ENCODE assay signal across 16 cellular contexts in the genomic region with DNA sequence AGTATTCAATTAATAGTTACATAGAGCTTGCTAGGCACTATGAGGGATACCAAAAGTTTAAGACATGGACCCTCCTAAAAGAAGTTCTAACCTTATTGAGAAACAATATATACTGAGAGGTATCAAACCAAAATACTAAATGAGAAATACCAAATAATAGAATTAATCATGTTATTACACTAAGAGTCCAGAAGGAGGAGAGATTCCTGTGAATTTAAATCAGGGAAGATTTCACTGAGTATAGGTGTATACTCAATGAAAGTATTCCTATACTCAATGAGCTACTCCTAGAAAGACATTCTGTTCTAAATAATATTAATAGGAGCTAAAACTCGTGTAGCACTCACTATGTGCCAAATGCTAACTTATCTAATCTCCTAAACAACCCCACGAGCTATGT. TPM values are rescaled to one million over a fixed set of nuclear protein-coding genes. Genes with fewer than 3 reads are reported as not detected.
DNase-seq lines count a peak whose midpoint lies in the region; ATAC-seq and TF ChIP-seq lines count a peak whose summit lies in the region.
"Had no signal": no experiment of that assay in that cellular context is flagged by ENCODE, and none has a peak within 500 bp of the region (broad histone marks: within the 10 kb centered on the region; RNA-seq: fewer than 3 reads in every experiment).

No MANE protein-coding gene starts in this region.

- H3K27me3 Mint-ChIP-seq in endodermal cell (ENCODE audit: insufficient read depth) (no peaks in the 10 kb centered on the region), progenitor cell of endocrine pancreas (no peaks in the 10 kb centered on the region)

- peaks cover 2% of the 10 kb centered on the region for H3K36me3 Mint-ChIP-seq in endodermal cell (ENCODE audit: low read depth)
- H3K36me3 Mint-ChIP-seq in progenitor cell of endocrine pancreas (ENCODE audit: insufficient read depth) = no peaks in the 10 kb centered on the region

- WGBS in endodermal cell (ENCODE audit: insufficient coverage in 1 of 2, insufficient read length in 1 of 2), 2 experiments = 66% methylated on average over 2 of the region's 2 CpGs; no CpG with 5 or more reads in 1 of the 2 experiments
- WGBS in heart left ventricle, 4 donors = 22 to 40% (median 28%) methylated on average over 2 of the region's 2 CpGs

- H3K27ac Mint-ChIP-seq in endodermal cell = no peak overlapping the region
- H3K27ac Mint-ChIP-seq in progenitor cell of endocrine pancreas = no peak overlapping the region
- H3K27ac Mint-ChIP-seq: nephron progenitor cell had no signal

- H3K27ac ChIP-seq in OCI-LY3 (ENCODE audit: low read length) = no peak overlapping the region
- H3K27ac ChIP-seq in endodermal cell (ENCODE audit: low read depth, low read length) = no peak overlapping the region
- H3K27ac ChIP-seq in heart left ventricle = no peak overlapping the region
- H3K27ac ChIP-seq: left ventricle myocardium inferior had no signal

- TF ChIP-seq CTCF in OCI-LY3 (IDR thresholded peaks at IDR 0.05; ENCODE audit: low read depth, low read length) = no peak
- TF ChIP-seq CTCF in endodermal cell (conservative IDR thresholded peaks at IDR 0.05) = peak; percentile 42
- TF ChIP-seq CTCF in progenitor cell of endocrine pancreas (IDR thresholded peaks at IDR 0.05; ENCODE audit: unreplicated experiment) = peak; percentile 28
- peak in 4 of 12 donors; percentile 5 to 30 (median 15) for TF ChIP-seq CTCF in heart left ventricle (IDR thresholded peaks at IDR 0.05)

- no peak overlapping the region for H3K9ac ChIP-seq in OCI-LY3 (ENCODE audit: low read length)
- no peak overlapping the region for H3K9ac ChIP-seq in endodermal cell (ENCODE audit: extremely low read depth, low read length, poor library complexity, severe bottlenecking)

- no peak overlapping the region for H3K4me3 Mint-ChIP-seq in endodermal cell
- H3K4me3 Mint-ChIP-seq in progenitor cell of endocrine pancreas (ENCODE audit: low read depth) = no peak overlapping the region
- H3K4me3 Mint-ChIP-seq: nephron progenitor cell had no signal

- H3K36me3 ChIP-seq in OCI-LY3 (replicated peaks; ENCODE audit: low read depth, low read length) (no peaks in the 10 kb centered on the region), endodermal cell (ENCODE audit: control insufficient read depth, insufficient read depth, low read length) (no peaks in the 10 kb centered on the region), heart left ventricle (no peaks in the 10 kb centered on the region)
- H3K36me3 ChIP-seq: left ventricle myocardium inferior had no signal

- H2AFZ ChIP-seq in OCI-LY3 (ENCODE audit: low read depth, low read length) = peak overlapping the region; percentile 22; the same call in 1 of the 2 replicates

- H3K4me3 ChIP-seq in OCI-LY3 (ENCODE audit: low read length) (no peak overlapping the region), endodermal cell (ENCODE audit: low read length) (no peak overlapping the region), heart left ventricle (no peak overlapping the region)
- H3K4me3 ChIP-seq: GM12878, left ventricle myocardium inferior had no signal

- H3K9me3 ChIP-seq in OCI-LY3 (ENCODE audit: insufficient read depth, low read length) = no peaks in the 10 kb centered on the region
- H3K9me3 ChIP-seq in endodermal cell (ENCODE audit: control insufficient read depth, low read length) = no peaks in the 10 kb centered on the region
- no peaks in the 10 kb centered on the region for H3K9me3 ChIP-seq in heart left ventricle
- H3K9me3 ChIP-seq: left ventricle myocardium inferior had no signal

- TF ChIP-seq POLR2A in heart left ventricle (IDR thresholded peaks at IDR 0.05) = no peak

- no peak for ATAC-seq in heart left ventricle
- ATAC-seq: GM12878 had no signal

- no peaks in the 10 kb centered on the region for H3K79me2 ChIP-seq in OCI-LY3 (ENCODE audit: low read length)

- H3K4me1 Mint-ChIP-seq in endodermal cell (peaks cover 16% of the 10 kb centered on the region), progenitor cell of endocrine pancreas (ENCODE audit: low read depth) (peaks cover 21% of the 10 kb centered on the region)

- no peaks in the 10 kb centered on the region for H4K20me1 ChIP-seq in OCI-LY3 (ENCODE audit: insufficient read depth, low read length)

- H3K4me1 ChIP-seq in OCI-LY3 (ENCODE audit: low read length) = peaks cover 31% of the 10 kb centered on the region
- H3K4me1 ChIP-seq in endodermal cell (ENCODE audit: control insufficient read depth, insufficient read depth, low read length) = no peaks in the 10 kb centered on the region
- H3K4me1 ChIP-seq in heart left ventricle = no peaks in the 10 kb centered on the region
- H3K4me1 ChIP-seq: left ventricle myocardium inferior had no signal

- intact Hi-C loops in heart left ventricle (cut with DNase I) = no loop called here

- H3K4me2 ChIP-seq in OCI-LY3 (ENCODE audit: low read length) = no peak overlapping the region

- DNase-seq in EH (ENCODE audit: low read depth) (peak; percentile 6), endodermal cell (no peak), progenitor cell of endocrine pancreas (ENCODE audit: low spot score, unreplicated experiment) (no peak), heart left ventricle (no peak), NOMO-1 treated with dmso at 0.1 percent for 144 hours (lab: John Stamatoyannopoulos, UW; ENCODE audit: unreplicated experiment) (no peak), NCI-H1105 treated with DMSO at 0.1 percent for 48 hours (lab: John Stamatoyannopoulos, UW) (no peak)
- DNase-seq: activated CD8-positive, alpha-beta memory T cell treated with anti-CD3 and anti-CD28 coated beads, Interleukin-2, amount 50 U/mL, for 4 hours; DMS153; effector CD8-positive, alpha-beta T cell; left ventricle myocardium inferior; NCI-H1417 treated with DMSO at 0.1 percent for 48 hours; NCI-H524 treated with DMSO at 0.1 percent for 48 hours; nephron progenitor cell; SHP77 treated with DMSO at 0.1 percent for 48 hours had no signal

- H3K9me3 Mint-ChIP-seq in endodermal cell = no peaks in the 10 kb centered on the region
- no peaks in the 10 kb centered on the region for H3K9me3 Mint-ChIP-seq in progenitor cell of endocrine pancreas (ENCODE audit: low read depth)
- H3K9me3 Mint-ChIP-seq: nephron progenitor cell had no signal

- H3K27me3 ChIP-seq in OCI-LY3 (ENCODE audit: low read depth, low read length) = peaks cover 21% of the 10 kb centered on the region
- H3K27me3 ChIP-seq in endodermal cell (ENCODE audit: control insufficient read depth, insufficient read depth, low read length, poor library complexity, severe bottlenecking) = no peaks in the 10 kb centered on the region
- H3K27me3 ChIP-seq in heart left ventricle = peaks cover 0 to 10% (median 0%) of the 10 kb centered on the region in 9 donors

RNA-seq across cellular contexts. Expression of a gene that starts 9.4 kb away (rescaled TPM):
- total RNA-seq in endodermal cell (1 to 10 TPM in 1 of 2 donors, not detected in 1; 1.9 TPM), progenitor cell of endocrine pancreas (not detected in 2 replicates), heart left ventricle (1 to 10 TPM in 1 of 9 donors, under 1 TPM in 1, not detected in 7; 0.41 to 1.1 TPM)
- polyA plus RNA-seq in endodermal cell (2013, experiment 1 of 2) = 0.25 TPM
- polyA plus RNA-seq in endodermal cell (2013, experiment 2 of 2) = not detected
- not detected for polyA plus RNA-seq in heart left ventricle
- total RNA-seq: GM12878, left ventricle myocardium inferior had no signal
